Comparison of ENCODE assay signal across 9 cellular contexts in genomic region chr3:46930945-46931403, GRCh38. TPM values are rescaled to one million over a fixed set of nuclear protein-coding genes. Genes with fewer than 3 reads are reported as not detected.
DNase-seq lines count a peak whose midpoint lies in the region; ATAC-seq, FAIRE-seq and TF ChIP-seq lines count a peak whose summit lies in the region.
"Had no signal": no experiment of that assay in that cellular context is flagged by ENCODE, and none has a peak within 500 bp of the region (broad histone marks: within the 10 kb centered on the region; RNA-seq: fewer than 3 reads in every experiment).

No MANE protein-coding gene starts in this region.

- peak overlapping the region; percentile 80 to 85 for H3K27ac ChIP-seq in tibial artery

- H3K27me3 ChIP-seq in tibial artery: no peaks in the 10 kb centered on the region

- DNase-seq in activated T-cell treated with anti-CD3 and anti-CD28 coated beads, Interleukin-2, amount 50 U/mL, for 72 hours: no peak
- no peak for DNase-seq in activated T-cell treated with anti-CD3 and anti-CD28 coated beads, Interleukin-2, amount 50 U/mL, for 4 hours
- DNase-seq in mucosa of descending colon: peak in 2 of 3 donors; percentile 16 to 22
- DNase-seq in tibial artery: peak; percentile 12 to 63
- DNase-seq in stimulated activated CD4-positive, alpha-beta T cell treated with anti-CD3 and anti-CD28 coated beads, Interleukin-12 subunit alpha, Interleukin-12 subunit beta, amount 100 ng/mL, for 4 hours: no peak
- no peak for DNase-seq in AG08395 (ENCODE audit: low spot score)
- no peak for DNase-seq in frontal cortex (ENCODE audit: low spot score in 2 of 2)

- no peak for FAIRE-seq in frontal cortex (lab: Jason Lieb, UNC)
- FAIRE-seq: H54 had no signal

- no peaks in the 10 kb centered on the region for H3K9me3 Mint-ChIP-seq in activated T-cell treated with anti-CD3 and anti-CD28 coated beads, Interleukin-2, amount 50 U/mL, for 72 hours
- H3K9me3 Mint-ChIP-seq in activated T-cell treated with anti-CD3 and anti-CD28 coated beads, Interleukin-2, amount 50 U/mL, for 4 hours: peaks cover 10% of the 10 kb centered on the region
- H3K9me3 Mint-ChIP-seq in brain: no peaks in the 10 kb centered on the region

- no peak overlapping the region for H3K4me3 ChIP-seq in mucosa of descending colon
- no peak overlapping the region for H3K4me3 ChIP-seq in tibial artery

- H3K4me1 Mint-ChIP-seq in activated T-cell treated with anti-CD3 and anti-CD28 coated beads, Interleukin-2, amount 50 U/mL, for 72 hours (ENCODE audit: low read depth): peaks cover 63% of the 10 kb centered on the region
- H3K4me1 Mint-ChIP-seq in activated T-cell treated with anti-CD3 and anti-CD28 coated beads, Interleukin-2, amount 50 U/mL, for 4 hours (ENCODE audit: low read depth): peaks cover 74% of the 10 kb centered on the region
- peaks cover 71% of the 10 kb centered on the region for H3K4me1 Mint-ChIP-seq in brain

- H3K9me3 ChIP-seq in mucosa of descending colon (no peaks in the 10 kb centered on the region), tibial artery (no peaks in the 10 kb centered on the region)

- H3K27me3 Mint-ChIP-seq in activated T-cell treated with anti-CD3 and anti-CD28 coated beads, Interleukin-2, amount 50 U/mL, for 72 hours (ENCODE audit: low read depth): no peaks in the 10 kb centered on the region
- no peaks in the 10 kb centered on the region for H3K27me3 Mint-ChIP-seq in activated T-cell treated with anti-CD3 and anti-CD28 coated beads, Interleukin-2, amount 50 U/mL, for 4 hours (ENCODE audit: low read depth)
- H3K27me3 Mint-ChIP-seq in brain: no peaks in the 10 kb centered on the region

- H3K4me1 ChIP-seq in mucosa of descending colon (ENCODE audit: low read depth) (peaks cover 78% of the 10 kb centered on the region), tibial artery (peaks cover 6 to 100% (median 96%) of the 10 kb centered on the region in 4 donors)

- H3K4me3 Mint-ChIP-seq in activated T-cell treated with anti-CD3 and anti-CD28 coated beads, Interleukin-2, amount 50 U/mL, for 72 hours: no peak overlapping the region
- no peak overlapping the region for H3K4me3 Mint-ChIP-seq in activated T-cell treated with anti-CD3 and anti-CD28 coated beads, Interleukin-2, amount 50 U/mL, for 4 hours
- H3K4me3 Mint-ChIP-seq in brain: peak overlapping the region in 2 of 5 experiments; percentile 37 to 45

- H3K36me3 ChIP-seq in mucosa of descending colon (ENCODE audit: low read depth) (no peaks in the 10 kb centered on the region), tibial artery (peaks cover 0 to 7% (median 0%) of the 10 kb centered on the region in 3 donors)

- intact Hi-C loops in mucosa of descending colon (cut with DNase I, micrococcal nuclease) (no loop called here), tibial artery (cut with DNase I; ENCODE audit: low total_unique reads) (no loop called here)

- TF ChIP-seq CTCF in brain (conservative IDR thresholded peaks at IDR 0.05): no peak
- TF ChIP-seq CTCF in mucosa of descending colon (IDR thresholded peaks at IDR 0.05): no peak
- no peak for TF ChIP-seq CTCF in tibial artery (IDR thresholded peaks at IDR 0.05)

- H3K27ac Mint-ChIP-seq in activated T-cell treated with anti-CD3 and anti-CD28 coated beads, Interleukin-2, amount 50 U/mL, for 72 hours: peak overlapping the region; percentile 31
- H3K27ac Mint-ChIP-seq in brain: peak overlapping the region; percentile 48 to 96 (median 92)

- peaks cover 9 to 12% of the 10 kb centered on the region in 2 donors for H3K36me3 Mint-ChIP-seq in activated T-cell treated with anti-CD3 and anti-CD28 coated beads, Interleukin-2, amount 50 U/mL, for 72 hours (ENCODE audit: insufficient read depth in 2 of 2)
- peaks cover 23% of the 10 kb centered on the region for H3K36me3 Mint-ChIP-seq in activated T-cell treated with anti-CD3 and anti-CD28 coated beads, Interleukin-2, amount 50 U/mL, for 4 hours (ENCODE audit: insufficient read depth)
- peaks cover 17% of the 10 kb centered on the region for H3K36me3 Mint-ChIP-seq in brain

- ATAC-seq in activated T-cell treated with anti-CD3 and anti-CD28 coated beads, Interleukin-2, amount 50 U/mL, for 72 hours (replicated peaks in 1 of 2): no peak
- ATAC-seq in activated T-cell treated with anti-CD3 and anti-CD28 coated beads, Interleukin-2, amount 50 U/mL, for 4 hours: no peak
- no peak for ATAC-seq in mucosa of descending colon

RNA-seq across cellular contexts. Expression of gene CCDC12, which starts 45.6 kb away (rescaled TPM):
- 10 to 100 TPM; 54.7 to 56.2 TPM for total RNA-seq in activated T-cell treated with anti-CD3 and anti-CD28 coated beads, Interleukin-2, amount 50 U/mL, for 72 hours
- total RNA-seq in activated T-cell treated with anti-CD3 and anti-CD28 coated beads, Interleukin-2, amount 50 U/mL, for 4 hours: 10 to 100 TPM; 75.9 to 77.6 (median 76.5) TPM
- 36.7 TPM for polyA plus RNA-seq in brain (ENCODE audit: insufficient read depth, low read depth, low replicate concordance)
- 10 to 100 TPM; 40.7 to 59.2 (median 45.0) TPM for total RNA-seq in mucosa of descending colon
- 25.3 TPM for total RNA-seq in frontal cortex

RNA-seq across cellular contexts. Expression of gene NBEAL2, which starts 48.5 kb away (rescaled TPM):
- total RNA-seq in activated T-cell treated with anti-CD3 and anti-CD28 coated beads, Interleukin-2, amount 50 U/mL, for 72 hours: 10 to 100 TPM; 84.0 to 87.4 TPM
- 10 to 100 TPM; 75.5 to 86.9 (median 80.7) TPM for total RNA-seq in activated T-cell treated with anti-CD3 and anti-CD28 coated beads, Interleukin-2, amount 50 U/mL, for 4 hours
- polyA plus RNA-seq in brain (ENCODE audit: insufficient read depth, low read depth, low replicate concordance): 4.6 TPM
- 10 to 100 TPM; 49.2 to 94.0 (median 53.7) TPM for total RNA-seq in mucosa of descending colon
- 4.9 TPM for total RNA-seq in frontal cortex

RNA-seq across cellular contexts. Expression of gene PTH1R, which starts 53.5 kb away (rescaled TPM):
- not detected for total RNA-seq in activated T-cell treated with anti-CD3 and anti-CD28 coated beads, Interleukin-2, amount 50 U/mL, for 72 hours
- total RNA-seq in activated T-cell treated with anti-CD3 and anti-CD28 coated beads, Interleukin-2, amount 50 U/mL, for 4 hours: not detected
- 10.9 TPM for polyA plus RNA-seq in brain (ENCODE audit: insufficient read depth, low read depth, low replicate concordance)
- total RNA-seq in mucosa of descending colon (1 to 10 TPM in 2 of 3 donors, under 1 TPM in 1; 0.87 to 4.6 (median 1.9) TPM), frontal cortex (2.0 TPM)

Comparison
In these comparisons a context has a peak if more than half of its experiments do, and no peak if none do; other contexts are left out.
1. DNase-seq: peak in mucosa of descending colon (2 of 3) and tibial artery (2 of 2); none in activated T-cell treated with anti-CD3 and anti-CD28 coated beads, Interleukin-2, amount 50 U/mL, for 72 hours (0 of 2), activated T-cell treated with anti-CD3 and anti-CD28 coated beads, Interleukin-2, amount 50 U/mL, for 4 hours (single experiment), stimulated activated CD4-positive, alpha-beta T cell treated with anti-CD3 and anti-CD28 coated beads, Interleukin-12 subunit alpha, Interleukin-12 subunit beta, amount 100 ng/mL, for 4 hours (single experiment), AG08395 (single experiment) and frontal cortex (0 of 2).